In the genomic region with DNA sequence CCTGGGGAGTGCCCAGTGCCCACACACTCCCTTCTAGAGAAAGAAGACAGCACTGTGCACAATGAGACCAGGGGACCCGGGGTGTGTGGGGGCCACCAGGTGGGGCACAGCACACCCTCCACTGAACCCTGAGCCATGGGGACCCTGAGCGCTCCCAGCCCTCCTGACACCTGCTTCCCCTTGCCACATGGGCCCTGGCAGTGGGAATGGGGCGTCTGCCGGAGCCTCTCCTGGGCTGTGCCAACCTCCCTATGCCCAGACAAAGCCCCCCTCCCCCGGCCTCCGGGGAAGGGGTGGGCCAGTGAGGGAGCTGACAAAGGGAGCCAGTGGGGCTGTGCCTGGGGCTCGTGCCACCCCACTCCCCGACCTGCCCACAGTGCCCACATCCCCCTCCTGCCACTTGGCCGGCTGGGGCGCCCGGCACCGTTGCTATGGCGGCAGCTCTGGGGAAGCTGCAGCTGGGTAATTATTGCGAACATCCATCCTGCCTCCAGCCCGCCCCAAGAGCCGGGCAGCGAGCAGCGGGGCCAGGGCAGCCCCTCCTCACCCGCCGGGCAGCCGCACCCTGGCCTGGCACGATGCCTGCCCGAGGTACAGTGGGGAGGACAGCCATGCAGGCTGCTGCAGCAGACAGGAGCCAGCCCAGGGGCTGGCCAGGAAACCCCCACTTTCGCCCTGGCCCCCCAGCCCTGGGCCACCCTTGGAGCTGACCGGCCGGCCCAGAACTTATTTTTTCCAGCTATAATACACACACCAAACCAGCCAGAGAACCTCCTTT, we compare ENCODE assay signal across 8 cellular contexts. TPM values are rescaled to one million over a fixed set of nuclear protein-coding genes. Genes with fewer than 3 reads are reported as not detected.
A peak's percentile ranks its signal among the peaks of the same experiment; 100 is the strongest.
DNase-seq lines count a peak whose midpoint lies in the region; ATAC-seq and TF ChIP-seq lines count a peak whose summit lies in the region.

No MANE protein-coding gene starts in this region.

- H3K4me3 ChIP-seq in Loucy (ENCODE audit: low read length, poor library complexity, severe bottlenecking), result peak overlapping the region; percentile 70
- no peak overlapping the region for H3K4me3 ChIP-seq in mesodermal cell (ENCODE audit: extremely low read depth, insufficient read depth, low read length, poor library complexity, severe bottlenecking)
- H3K4me3 ChIP-seq in aorta (ENCODE audit: low read length in 2 of 2), result no peak overlapping the region

- H3K9me3 Mint-ChIP-seq in type B pancreatic cell, result no peaks in the 10 kb centered on the region

- no peaks in the 10 kb centered on the region for H3K79me2 ChIP-seq in Loucy (ENCODE audit: insufficient read depth, low read length)

- no peaks in the 10 kb centered on the region for H3K9me3 ChIP-seq in Loucy (ENCODE audit: insufficient read depth, low read depth, low read length)
- H3K9me3 ChIP-seq in mesodermal cell (ENCODE audit: control insufficient read depth, low read length), result no peaks in the 10 kb centered on the region
- no peaks in the 10 kb centered on the region for H3K9me3 ChIP-seq in aorta (ENCODE audit: control insufficient read depth, low read length)

- peak; percentile 53 for DNase-seq in SW480 (ENCODE audit: low spot score)
- no peak for DNase-seq in aorta
- no peak for DNase-seq in foreskin keratinocyte
- DNase-seq in type B pancreatic cell (ENCODE audit: extremely low spot score, unreplicated experiment), result no peak
- DNase-seq in G401 (ENCODE audit: low spot score), result no peak

- peaks cover 5% of the 10 kb centered on the region; the same call in 1 of the 2 replicates for H3F3A ChIP-seq in Loucy (ENCODE audit: low read depth)

- no peak overlapping the region for H3K4me3 Mint-ChIP-seq in type B pancreatic cell

- H4K20me1 ChIP-seq in Loucy (ENCODE audit: insufficient read depth, low read length, poor library complexity, severe bottlenecking), result no peaks in the 10 kb centered on the region

- H3K36me3 ChIP-seq in Loucy (ENCODE audit: insufficient read depth, low read length), result no peaks in the 10 kb centered on the region
- no peaks in the 10 kb centered on the region for H3K36me3 ChIP-seq in mesodermal cell (ENCODE audit: control insufficient read depth, insufficient read depth, low read length)
- no peaks in the 10 kb centered on the region for H3K36me3 ChIP-seq in aorta (ENCODE audit: control insufficient read depth in 1 of 2, insufficient read depth in 2 of 2, low read length in 1 of 2)

- H3K27ac Mint-ChIP-seq in type B pancreatic cell, result no peak overlapping the region

- peak overlapping the region; percentile 10; the same call in 1 of the 2 replicates for H2AFZ ChIP-seq in Loucy (ENCODE audit: low read length)

- no peaks in the 10 kb centered on the region for H3K9me2 ChIP-seq in Loucy (replicated peaks; ENCODE audit: low read depth, low read length)

- ATAC-seq in GM19023 (IDR thresholded peaks at IDR 0.05; ENCODE audit: unreplicated experiment), result peak; percentile 9
- ATAC-seq in aorta (ENCODE audit: low FRiP score), result no peak
- no peak for ATAC-seq in foreskin keratinocyte

- no peaks in the 10 kb centered on the region for H3K36me3 Mint-ChIP-seq in type B pancreatic cell

- intact Hi-C loops in aorta (cut with DNase I), result no loop called here

- in situ Hi-C loops in G401 (cut with HindIII; ENCODE audit: low sequenced_read_pairs), result no loop called here

- H3K9ac ChIP-seq in Loucy (ENCODE audit: low read depth, low read length, poor library complexity, severe bottlenecking), result peak overlapping the region; percentile 86

- peaks cover 44% of the 10 kb centered on the region for H3K4me1 Mint-ChIP-seq in type B pancreatic cell (ENCODE audit: unreplicated experiment)

- H3K27me3 ChIP-seq in Loucy (ENCODE audit: insufficient read depth, low read length, poor library complexity, severe bottlenecking), result no peaks in the 10 kb centered on the region
- no peaks in the 10 kb centered on the region for H3K27me3 ChIP-seq in aorta (ENCODE audit: control insufficient read depth in 1 of 2, insufficient read depth in 2 of 2, low read length in 1 of 2)
- peaks cover 35% of the 10 kb centered on the region for H3K27me3 ChIP-seq in foreskin keratinocyte

- peaks cover 3% of the 10 kb centered on the region for H3K27me3 Mint-ChIP-seq in type B pancreatic cell

- peak overlapping the region; percentile 63 for H3K27ac ChIP-seq in mesodermal cell (ENCODE audit: low read depth, low read length, severe bottlenecking)
- no peak overlapping the region for H3K27ac ChIP-seq in aorta (ENCODE audit: low read depth in 1 of 2, low read length in 2 of 2)
- no peak overlapping the region for H3K27ac ChIP-seq in foreskin keratinocyte

- H3K4me1 ChIP-seq in Loucy (ENCODE audit: insufficient read depth, low read length, poor library complexity, severe bottlenecking) (peaks cover 63% of the 10 kb centered on the region), mesodermal cell (ENCODE audit: control insufficient read depth, insufficient read depth, low read length, poor library complexity, severe bottlenecking) (peaks cover 20% of the 10 kb centered on the region), aorta (ENCODE audit: control insufficient read depth in 1 of 2, insufficient read depth in 2 of 2, low read length in 2 of 2) (no peaks in the 10 kb centered on the region), foreskin keratinocyte (no peaks in the 10 kb centered on the region)

- H3K4me2 ChIP-seq in Loucy (ENCODE audit: low read depth, low read length, poor library complexity, severe bottlenecking), result peak overlapping the region; percentile 96

- no peak for TF ChIP-seq CTCF in Loucy (conservative IDR thresholded peaks at IDR 0.05; ENCODE audit: low read length)
- TF ChIP-seq CTCF in foreskin keratinocyte (conservative IDR thresholded peaks at IDR 0.05), result no peak
- no peak for TF ChIP-seq CTCF in type B pancreatic cell (conservative IDR thresholded peaks at IDR 0.05)

- 91 to 94% methylated on average over 15 to 17 of the region's 26 CpGs for WGBS in mesodermal cell (ENCODE audit: insufficient coverage in 2 of 2), 2 experiments
- WGBS in aorta, 2 donors, result 9 to 10% methylated on average over 24 to 26 of the region's 26 CpGs

RNA-seq across cellular contexts. Expression of a gene that starts 41.9 kb away (rescaled TPM):
- 74.9 TPM for polyA plus RNA-seq in mesodermal cell (2013, experiment 1 of 2)
- polyA plus RNA-seq in mesodermal cell (2013, experiment 2 of 2), result 55.6 TPM
- total RNA-seq in aorta, result 10 to 100 TPM; 13.0 to 29.5 TPM
- polyA plus RNA-seq in aorta, result 1 to 10 TPM; 2.3 to 3.0 TPM
- total RNA-seq in foreskin keratinocyte, result 1.5 and 1.7 TPM in 2 replicates
- polyA plus RNA-seq in foreskin keratinocyte, result 0.67 and 1.4 TPM in 2 replicates
- total RNA-seq in type B pancreatic cell (ENCODE audit: low replicate concordance), result 27.7 and 44.5 TPM in 2 replicates
- total RNA-seq in G401 (2014; rRNA removed; shearing (Covaris generic)), result 6.1 and 8.5 TPM in 2 replicates

RNA-seq across cellular contexts. Expression of a gene that starts 46.7 kb away (rescaled TPM):
- 0.07 TPM for polyA plus RNA-seq in mesodermal cell (2013, experiment 1 of 2)
- polyA plus RNA-seq in mesodermal cell (2013, experiment 2 of 2), result 0.10 TPM
- total RNA-seq in aorta (1 to 10 TPM in 1 of 2 donors, under 1 TPM in 1; 0.51 to 1.1 TPM), foreskin keratinocyte (not detected in 2 replicates), type B pancreatic cell (ENCODE audit: low replicate concordance) (0.07 and 0.10 TPM in 2 replicates)
- polyA plus RNA-seq in aorta (under 1 TPM in 1 of 2 donors, not detected in 1; 0.31 TPM), foreskin keratinocyte (not detected in 2 replicates)
- not detected in 2 replicates for total RNA-seq in G401 (2014; rRNA removed; shearing (Covaris generic))
